Comparison of ENCODE assay signal across 8 cellular contexts in genomic region chr9:18255158-18255629, GRCh38.
A peak's percentile ranks its signal among the peaks of the same experiment; 100 is the strongest.
DNase-seq lines count a peak whose midpoint lies in the region; ATAC-seq and TF ChIP-seq lines count a peak whose summit lies in the region.

No MANE protein-coding gene starts in this region.

- DNase-seq in CD1c-positive myeloid dendritic cell (ENCODE audit: extremely low spot score) (peak; percentile 82), NCI-H446 treated with DMSO at 0.1 percent for 48 hours (lab: John Stamatoyannopoulos, UW) (peak; percentile 64), dorsolateral prefrontal cortex (peak; percentile 56 to 84 (median 76)), lung (ENCODE audit: low spot score) (peak; percentile 79)
- peak; percentile 69 for DNase-seq in activated CD4-positive, alpha-beta T cell treated with anti-CD3 and anti-CD28 coated beads, Interleukin-2, amount 50 U/mL, for 1 hour
- peak; percentile 47 for DNase-seq in stimulated activated CD8-positive, alpha-beta memory T cell treated with anti-CD3 and anti-CD28 coated beads, Interleukin-12 subunit alpha, Interleukin-12 subunit beta, amount 100 ng/mL, for 24 hours (ENCODE audit: extremely low read depth)

- WGBS in lung, 2 donors: 2% methylated on average over 9 of the region's 9 CpGs

- H3K36me3 ChIP-seq in lung (ENCODE audit: control insufficient read depth in 2 of 2, insufficient read depth in 2 of 2, low read length in 2 of 2): no peaks in the 10 kb centered on the region

- peak; percentile 83 for ATAC-seq in GM19324 (IDR thresholded peaks at IDR 0.05; ENCODE audit: low FRiP score, unreplicated experiment)
- peak; percentile 97 for ATAC-seq in HG03378 (IDR thresholded peaks at IDR 0.05; ENCODE audit: unreplicated experiment)
- peak; percentile 81 for ATAC-seq in lung (ENCODE audit: insufficient read depth, low FRiP score)

- no peak overlapping the region for H3K27ac ChIP-seq in dorsolateral prefrontal cortex
- no peak overlapping the region for H3K27ac ChIP-seq in lung (ENCODE audit: low read depth in 1 of 2, low read length in 1 of 2)

- intact Hi-C loops in dorsolateral prefrontal cortex (cut with DNase I): loop anchor here (2.0 to 5.0 kb wide), 7 partner anchors 87 to 777 kb away; partner anchors contain the start of gene SAXO1 (in 1 of the 2)

- H3K4me1 ChIP-seq in lung (ENCODE audit: control insufficient read depth in 2 of 2, insufficient read depth in 2 of 2, low read length in 2 of 2): no peaks in the 10 kb centered on the region

- H3K9me3 ChIP-seq in lung (ENCODE audit: control insufficient read depth in 2 of 2, insufficient read depth in 1 of 2, low read length in 1 of 2): no peaks in the 10 kb centered on the region

- H3K27me3 ChIP-seq in dorsolateral prefrontal cortex: peaks cover 0 to 6% (median 0%) of the 10 kb centered on the region in 45 donors
- no peaks in the 10 kb centered on the region for H3K27me3 ChIP-seq in lung (ENCODE audit: control insufficient read depth, insufficient read depth)

- H3K4me3 ChIP-seq in dorsolateral prefrontal cortex (peak overlapping the region in 1 of 59 donors; percentile 3), lung (no peak overlapping the region)

- peak; percentile 89 to 99 (median 96) for TF ChIP-seq CTCF in dorsolateral prefrontal cortex (IDR thresholded peaks at IDR 0.05 in 54 of 56, conservative IDR thresholded peaks at IDR 0.05 in 2 of 56; ENCODE audit: low read depth in 1 of 56, partially characterized antibody in 56 of 56)
- TF ChIP-seq CTCF in lung (IDR thresholded peaks at IDR 0.05; ENCODE audit: control extremely low read depth, extremely low read depth): peak; percentile 79
